Comparison of ENCODE assay signal across 19 cellular contexts in the genomic region with DNA sequence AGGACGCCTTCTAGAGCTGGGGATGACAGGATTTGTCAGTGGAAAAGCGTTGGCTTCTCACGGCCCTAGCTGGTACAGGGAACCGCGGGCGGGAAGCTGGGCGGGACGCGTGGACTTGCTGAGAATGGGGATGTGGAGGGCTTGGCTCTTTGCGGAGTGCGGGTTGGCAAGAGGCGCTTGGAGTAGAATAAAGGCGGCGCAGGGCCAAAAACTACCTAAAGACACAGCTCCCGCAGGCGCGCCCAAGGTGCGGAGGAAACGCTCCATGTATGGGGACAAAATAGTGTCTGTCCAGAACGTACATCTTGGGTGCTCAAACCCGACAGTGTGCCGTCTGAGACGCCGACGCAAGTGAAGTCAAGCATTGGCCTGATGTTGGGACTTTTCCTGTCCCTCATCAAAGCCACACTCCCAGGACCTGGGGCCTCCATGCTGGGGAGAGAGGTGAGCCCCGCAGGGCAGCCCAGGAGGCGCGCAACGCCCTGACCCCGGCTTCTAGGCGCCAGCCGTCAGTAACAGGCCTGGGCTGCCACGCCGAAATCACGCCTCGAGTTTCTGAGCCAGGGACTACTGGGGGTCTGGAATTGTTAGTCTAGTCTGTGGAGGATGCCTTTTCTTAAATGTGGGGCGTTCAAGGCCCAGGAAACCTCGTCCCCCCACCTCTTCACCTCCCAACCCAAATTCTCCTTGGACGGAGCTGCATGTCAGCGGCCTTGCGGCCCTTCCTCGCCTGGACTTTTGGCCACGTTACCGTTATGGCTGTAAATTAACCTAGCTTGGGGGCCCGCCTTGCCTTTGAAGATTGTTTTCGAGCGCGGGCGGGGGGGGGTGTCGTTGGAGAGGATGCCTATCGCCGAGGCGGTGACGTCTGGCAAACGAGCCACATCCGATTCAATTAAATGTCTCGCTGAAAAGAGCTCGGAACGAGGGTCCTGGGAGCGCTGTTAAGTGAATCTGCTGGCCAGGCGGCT. TPM values are rescaled to one million over a fixed set of nuclear protein-coding genes. Genes with fewer than 3 reads are reported as not detected.
DNase-seq lines count a peak whose midpoint lies in the region; ATAC-seq and TF ChIP-seq lines count a peak whose summit lies in the region.
"Had no signal": no experiment of that assay in that cellular context is flagged by ENCODE, and none has a peak within 500 bp of the region (broad histone marks: within the 10 kb centered on the region; RNA-seq: fewer than 3 reads in every experiment).

No MANE protein-coding gene starts in this region.

- CTCF ChIA-PET in CD8-positive, alpha-beta T cell (lab: Charles Lee) = no interaction called here

- intact Hi-C loops in CD8-positive, alpha-beta T cell (cut with DNase I, micrococcal nuclease) = no loop called here

- no peaks in the 10 kb centered on the region for H3K36me3 Mint-ChIP-seq in CD8-positive, alpha-beta T cell
- peaks cover 0 to 13% of the 10 kb centered on the region in 2 donors for H3K36me3 Mint-ChIP-seq in naive B cell

- H3K27ac ChIP-seq in CD8-positive, alpha-beta T cell (ENCODE audit: low read depth, low read length) = no peak overlapping the region
- H3K27ac ChIP-seq: 22Rv1, ascending aorta, stomach had no signal

- H3K27ac Mint-ChIP-seq in CD8-positive, alpha-beta T cell = no peak overlapping the region
- peak overlapping the region in 3 of 6 donors; percentile 30 to 56 (median 37) for H3K27ac Mint-ChIP-seq in naive B cell

- no peaks in the 10 kb centered on the region for H3K9me3 ChIP-seq in CD8-positive, alpha-beta T cell (ENCODE audit: low read length)
- H3K9me3 ChIP-seq: ascending aorta, stomach had no signal

- POLR2A ChIA-PET in CD8-positive, alpha-beta T cell (lab: Charles Lee) = interaction anchor here (0.6 kb wide), 1 partner anchor 1389 kb away, joined by 4 read pairs; no protein-coding TSS in a partner anchor

- DNase-seq in DMS53 (lab: John Stamatoyannopoulos, UW) = peak; percentile 41
- DNase-seq in DMS53 treated with DMSO at 0.1 percent for 48 hours (lab: John Stamatoyannopoulos, UW; ENCODE audit: unreplicated experiment) = no peak
- DNase-seq in CD8-positive, alpha-beta T cell = peak in 2 of 7 experiments; percentile 31 to 61
- peak; percentile 57 for DNase-seq in ecto neural progenitor cell (ENCODE audit: low spot score)
- no peak for DNase-seq in naive B cell
- DNase-seq in KBM-7 = no peak
- DNase-seq in NCI-H526 (lab: John Stamatoyannopoulos, UW) = no peak
- no peak for DNase-seq in stimulated activated CD4-positive, alpha-beta T cell treated with anti-CD3 and anti-CD28 coated beads, Interleukin-2, amount 100 ng/mL, for 48 hours
- DNase-seq: activated CD4-positive, alpha-beta T cell treated with anti-CD3 and anti-CD28 coated beads, Interleukin-2, amount 50 U/mL, for 4 hours; DMS79; NCI-H1417 treated with DMSO at 0.1 percent for 48 hours; NCI-H2227 treated with DMSO at 0.1 percent for 48 hours; NK-92 treated with Interleukin-12 subunit alpha and Interleukin-12 subunit beta, amount 100 ng/mL, for 24 hours; stomach had no signal

- H3K27me3 ChIP-seq in CD8-positive, alpha-beta T cell (ENCODE audit: insufficient read depth, low read length) = peaks cover 59% of the 10 kb centered on the region

- peak overlapping the region; percentile 42 for H3K4me3 Mint-ChIP-seq in CD8-positive, alpha-beta T cell
- H3K4me3 Mint-ChIP-seq in naive B cell = peak overlapping the region in 6 of 8 donors; percentile 20 to 75 (median 40)

- peaks cover 42% of the 10 kb centered on the region for H3K4me1 ChIP-seq in CD8-positive, alpha-beta T cell (ENCODE audit: insufficient read depth, low read length)

- peaks cover 49% of the 10 kb centered on the region for H3K4me1 Mint-ChIP-seq in CD8-positive, alpha-beta T cell (ENCODE audit: low read depth)
- H3K4me1 Mint-ChIP-seq in naive B cell = peaks cover 27 to 54% (median 48%) of the 10 kb centered on the region in 3 donors

- H3K4me3 ChIP-seq in CD8-positive, alpha-beta T cell (ENCODE audit: low read depth, low read length) = no peak overlapping the region
- H3K4me3 ChIP-seq: ascending aorta, stomach had no signal

- H3K36me3 ChIP-seq in CD8-positive, alpha-beta T cell (ENCODE audit: insufficient read depth, low read length) = no peaks in the 10 kb centered on the region
- H3K36me3 ChIP-seq: ascending aorta, stomach had no signal

- in situ Hi-C loops in KBM-7 (cut with MboI; ENCODE audit: low pct_unique_long_range_greater_than_20kb, low sequenced_read_pairs) = no loop called here

- peaks cover 79% of the 10 kb centered on the region for H3K27me3 Mint-ChIP-seq in CD8-positive, alpha-beta T cell (ENCODE audit: low read depth)
- H3K27me3 Mint-ChIP-seq in naive B cell = peaks cover 76 to 96% (median 91%) of the 10 kb centered on the region in 3 donors

- peak; percentile 56 for ATAC-seq in CD8-positive, alpha-beta T cell
- ATAC-seq in naive B cell (ENCODE audit: low read depth in 2 of 2) = no peak

- H3K9me3 Mint-ChIP-seq in CD8-positive, alpha-beta T cell = no peaks in the 10 kb centered on the region
- H3K9me3 Mint-ChIP-seq in naive B cell = peaks cover 0 to 10% (median 2%) of the 10 kb centered on the region in 7 donors

- TF ChIP-seq CTCF in CD8-positive, alpha-beta T cell (IDR thresholded peaks at IDR 0.05) = no peak

RNA-seq across cellular contexts. Expression of gene NKX2-5, which starts 1.8 kb away (rescaled TPM):
- total RNA-seq in CD8-positive, alpha-beta T cell = not detected
- polyA plus RNA-seq in naive B cell (ENCODE audit: low read depth in 6 of 6) = not detected
- total RNA-seq: ascending aorta, RPMI7951, stomach, ureter had no signal
- polyA plus RNA-seq: BJ had no signal

Comparison
In these comparisons a context has a peak if more than half of its experiments do, and no peak if none do; other contexts are left out.
1. DNase-seq: peak in DMS53 (single experiment) and ecto neural progenitor cell (single experiment); none in DMS53 treated with DMSO at 0.1 percent for 48 hours (single experiment), naive B cell (single experiment), KBM-7 (single experiment), NCI-H526 (0 of 2) and stimulated activated CD4-positive, alpha-beta T cell treated with anti-CD3 and anti-CD28 coated beads, Interleukin-2, amount 100 ng/mL, for 48 hours (0 of 2).